10 cellular contexts compared by ENCODE assay signal in the genomic region with DNA sequence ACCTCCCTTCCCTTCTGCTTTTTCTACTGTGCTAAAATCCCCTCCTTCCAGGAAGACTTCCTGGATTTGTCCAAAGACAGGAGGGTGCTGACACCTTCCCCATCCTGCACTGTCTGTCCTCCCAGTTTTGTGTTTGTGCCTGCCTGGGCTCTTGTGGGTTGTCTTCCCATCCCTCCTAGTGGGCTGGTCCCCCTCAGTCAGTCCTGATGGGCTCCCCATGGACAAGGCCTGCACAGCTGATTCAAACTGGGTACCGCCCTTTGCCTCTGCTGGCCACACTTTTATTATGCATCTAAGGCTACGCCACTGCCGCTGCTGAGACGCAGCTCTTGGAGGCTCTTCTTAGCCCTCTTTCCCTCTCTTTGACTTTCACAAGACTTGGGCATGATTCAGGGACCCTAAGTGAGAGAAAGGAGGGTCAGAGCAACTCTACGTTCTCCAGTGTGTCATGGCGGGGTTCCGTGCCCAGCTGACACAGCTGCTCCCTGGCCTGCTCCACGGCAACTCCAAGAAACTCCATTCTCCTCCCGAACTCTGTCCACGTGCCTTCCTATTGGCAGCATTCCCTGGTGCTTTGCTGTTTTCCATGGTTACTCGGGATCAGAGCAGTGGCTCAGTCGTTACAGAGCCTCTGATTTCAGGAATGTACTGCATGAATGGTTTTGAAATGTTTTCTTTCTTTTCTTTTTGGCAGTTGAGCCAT. TPM values are rescaled to one million over a fixed set of nuclear protein-coding genes. Genes with fewer than 3 reads are reported as not detected.
DNase-seq lines count a peak whose midpoint lies in the region; ATAC-seq and TF ChIP-seq lines count a peak whose summit lies in the region.
"Had no signal": no experiment of that assay in that cellular context is flagged by ENCODE, and none has a peak within 500 bp of the region (broad histone marks: within the 10 kb centered on the region; RNA-seq: fewer than 3 reads in every experiment).

No MANE protein-coding gene starts in this region.

- no peak for TF ChIP-seq CTCF in gastrocnemius medialis (IDR thresholded peaks at IDR 0.05 in 4 of 5, conservative IDR thresholded peaks at IDR 0.05 in 1 of 5)

- DNase-seq in G401 (ENCODE audit: low spot score), result peak; percentile 22
- peak; percentile 28 for DNase-seq in iris pigment epithelial cell (ENCODE audit: low read depth)
- peak; percentile 43 to 63 for DNase-seq in gastrocnemius medialis
- DNase-seq in stimulated activated CD4-positive, alpha-beta T cell treated with anti-CD3 and anti-CD28 coated beads, Interleukin-15, amount 100 ng/mL, for 24 hours, result no peak
- DNase-seq in HEK293T (ENCODE audit: extremely low spot score), result no peak
- DNase-seq in effector CD8-positive, alpha-beta T cell (lab: John Stamatoyannopoulos, UW), result no peak
- no peak for DNase-seq in activated CD8-positive, alpha-beta memory T cell treated with anti-CD3 and anti-CD28 coated beads, Interleukin-2, amount 50 U/mL, for 4 hours
- DNase-seq: DMS79 treated with DMSO at 0.1 percent for 48 hours, SW 1271 had no signal

- TF ChIP-seq POLR2A in gastrocnemius medialis (IDR thresholded peaks at IDR 0.05), result no peak

- POLR2A ChIA-PET in HEK293T (lab: Yijun Ruan, JAX), result no interaction called here

- ATAC-seq in gastrocnemius medialis, result peak; percentile 61 to 73

- no peaks in the 10 kb centered on the region for H3K36me3 ChIP-seq in gastrocnemius medialis

- no peaks in the 10 kb centered on the region for H3K9me3 ChIP-seq in gastrocnemius medialis

- in situ Hi-C loops in G401 (cut with HindIII; ENCODE audit: low sequenced_read_pairs), result no loop called here
- in situ Hi-C loops in gastrocnemius medialis (cut with MboI; ENCODE audit: low sequenced_read_pairs in 4 of 4), result loop anchor here in 2 of 4 donors (5.0 to 10.0 kb wide), 2 partner anchors 511 to 514 kb away; no protein-coding TSS in a partner anchor

- no peaks in the 10 kb centered on the region for H3K27me3 ChIP-seq in gastrocnemius medialis

- H3K27ac ChIP-seq in cingulate gyrus (ENCODE audit: low read depth, low read length), result peak overlapping the region; percentile 66
- H3K27ac ChIP-seq in gastrocnemius medialis, result peak overlapping the region in 2 of 4 donors; percentile 20 to 52

- CTCF ChIA-PET in HEK293T (lab: Yijun Ruan, JAX), result interaction anchor here (0.5 to 3.3 kb wide), 4 partner anchors 9 to 500 kb away, joined by 3 to 13 read pairs (median 6); no protein-coding TSS in a partner anchor

- H3K4me1 ChIP-seq in gastrocnemius medialis, result no peaks in the 10 kb centered on the region

- intact Hi-C loops in gastrocnemius medialis (cut with DNase I; ENCODE audit: low total_unique reads), result loop anchor here (5.0 kb wide), 1 partner anchor 511 kb away; no protein-coding TSS in a partner anchor

- no peak overlapping the region for H3K4me3 ChIP-seq in gastrocnemius medialis

TF ChIP-seq in HEK293T, 16 proteins besides CTCF, POLR2A, EP300 and RAD21:
- no peak for TF ChIP-seq ARNT (IDR thresholded peaks at IDR 0.05)
- TF ChIP-seq BHLHE40 (IDR thresholded peaks at IDR 0.05; ENCODE audit: borderline replicate concordance), result no peak
- no peak for TF ChIP-seq CTBP1 (IDR thresholded peaks at IDR 0.05; ENCODE audit: borderline replicate concordance)
- TF ChIP-seq HDGF (IDR thresholded peaks at IDR 0.05; ENCODE audit: borderline replicate concordance), result no peak
- TF ChIP-seq FOXK2 (IDR thresholded peaks at IDR 0.05), result no peak
- TF ChIP-seq ELF4 (IDR thresholded peaks at IDR 0.05), result no peak
- TF ChIP-seq SP1 (IDR thresholded peaks at IDR 0.05), result no peak
- no peak for TF ChIP-seq NFRKB (IDR thresholded peaks at IDR 0.05)
TF ChIP-seq in HEK293T: peak in this region for 0.

RNA-seq across cellular contexts. Expression of a gene that starts 3.8 kb away (rescaled TPM):
- total RNA-seq in G401 (2014; rRNA removed; shearing (Covaris generic)), result not detected in 2 replicates
- not detected for total RNA-seq in gastrocnemius medialis

RNA-seq across cellular contexts. Expression of a gene that starts 14.4 kb away (rescaled TPM):
- total RNA-seq in G401 (2014; rRNA removed; shearing (Covaris generic)), result not detected in 2 replicates
- not detected for total RNA-seq in gastrocnemius medialis

RNA-seq across cellular contexts. Expression of a gene that starts 35.1 kb away (rescaled TPM):
- not detected in 2 replicates for total RNA-seq in G401 (2014; rRNA removed; shearing (Covaris generic))
- not detected for total RNA-seq in gastrocnemius medialis

RNA-seq across cellular contexts. Expression of a gene that starts 49.9 kb away (rescaled TPM):
- total RNA-seq in G401 (2014; rRNA removed; shearing (Covaris generic)), result 0.07 TPM in 1 of 2 replicates, not detected in the other
- under 1 TPM in 1 of 4 donors, not detected in 3; 0.13 TPM for total RNA-seq in gastrocnemius medialis

Comparison
In these comparisons a context has a peak if more than half of its experiments do, and no peak if none do; other contexts are left out.
1. DNase-seq: peak in G401 (single experiment), iris pigment epithelial cell (single experiment) and gastrocnemius medialis (2 of 2); none in stimulated activated CD4-positive, alpha-beta T cell treated with anti-CD3 and anti-CD28 coated beads, Interleukin-15, amount 100 ng/mL, for 24 hours (single experiment), HEK293T (single experiment), effector CD8-positive, alpha-beta T cell (single experiment) and activated CD8-positive, alpha-beta memory T cell treated with anti-CD3 and anti-CD28 coated beads, Interleukin-2, amount 50 U/mL, for 4 hours (single experiment).